In genomic region chr16:67277294-67277998, GRCh38 we compare ENCODE assay signal across 8 cellular contexts. TPM values are rescaled to one million over a fixed set of nuclear protein-coding genes. Genes with fewer than 3 reads are reported as not detected.
DNase-seq lines count a peak whose midpoint lies in the region; ATAC-seq and TF ChIP-seq lines count a peak whose summit lies in the region.

No MANE protein-coding gene starts in this region.

- H3K4me1 Mint-ChIP-seq in activated CD4-positive, alpha-beta T cell treated with anti-CD3 and anti-CD28 coated beads, Interleukin-2, amount 10 ng/mL, durations not matched to agents 7 days and 5 days: peaks cover 17% of the 10 kb centered on the region
- peaks cover 3% of the 10 kb centered on the region for H3K4me1 Mint-ChIP-seq in activated B cell treated with CpG ODN at 0.5 μM for 24 hours
- H3K4me1 Mint-ChIP-seq in stimulated activated memory B cell treated with anti-CD40 and anti-IgM and Interleukin-4, amounts not matched to agents 10 μg/mL and 1 μg/mL and 100 μg/mL, for 72 hours: peaks cover 10% of the 10 kb centered on the region

- no peaks in the 10 kb centered on the region for H3K9me3 Mint-ChIP-seq in activated CD4-positive, alpha-beta T cell treated with anti-CD3 and anti-CD28 coated beads, Interleukin-2, amount 10 ng/mL, durations not matched to agents 7 days and 5 days
- no peaks in the 10 kb centered on the region for H3K9me3 Mint-ChIP-seq in activated B cell treated with CpG ODN at 0.5 μM for 24 hours
- H3K9me3 Mint-ChIP-seq in stimulated activated memory B cell treated with anti-CD40 and anti-IgM and Interleukin-4, amounts not matched to agents 10 μg/mL and 1 μg/mL and 100 μg/mL, for 72 hours: no peaks in the 10 kb centered on the region

- POLR2A ChIA-PET in activated CD4-positive, alpha-beta T cell treated with anti-CD3 and anti-CD28 coated beads, Interleukin-2, amount 10 ng/mL, durations not matched to agents 7 days and 5 days (lab: Charles Lee): no interaction called here
- POLR2A ChIA-PET in activated B cell treated with CpG ODN at 0.5 μM for 24 hours (lab: Charles Lee): no interaction called here

- H3K36me3 Mint-ChIP-seq in activated CD4-positive, alpha-beta T cell treated with anti-CD3 and anti-CD28 coated beads, Interleukin-2, amount 10 ng/mL, durations not matched to agents 7 days and 5 days (ENCODE audit: low read depth): peaks cover 15% of the 10 kb centered on the region
- peaks cover 13% of the 10 kb centered on the region for H3K36me3 Mint-ChIP-seq in activated B cell treated with CpG ODN at 0.5 μM for 24 hours (ENCODE audit: low read depth)
- peaks cover 7% of the 10 kb centered on the region for H3K36me3 Mint-ChIP-seq in stimulated activated memory B cell treated with anti-CD40 and anti-IgM and Interleukin-4, amounts not matched to agents 10 μg/mL and 1 μg/mL and 100 μg/mL, for 72 hours

- CTCF ChIA-PET in activated CD4-positive, alpha-beta T cell treated with anti-CD3 and anti-CD28 coated beads, Interleukin-2, amount 10 ng/mL, durations not matched to agents 7 days and 5 days (lab: Charles Lee): interaction anchor here (0.6 to 2.0 kb wide), 7 partner anchors 10 to 114 kb away, joined by 3 to 8 read pairs (median 4); partner anchors contain the start of gene FHOD1
- CTCF ChIA-PET in activated B cell treated with CpG ODN at 0.5 μM for 24 hours (lab: Charles Lee): interaction anchor here (0.6 to 0.9 kb wide), 2 partner anchors 31 to 122 kb away, joined by 3 to 4 read pairs; no protein-coding TSS in a partner anchor

- peak overlapping the region; percentile 60 for H3K4me3 Mint-ChIP-seq in activated CD4-positive, alpha-beta T cell treated with anti-CD3 and anti-CD28 coated beads, Interleukin-2, amount 10 ng/mL, durations not matched to agents 7 days and 5 days
- peak overlapping the region; percentile 35 for H3K4me3 Mint-ChIP-seq in activated B cell treated with CpG ODN at 0.5 μM for 24 hours
- peak overlapping the region; percentile 36 for H3K4me3 Mint-ChIP-seq in stimulated activated memory B cell treated with anti-CD40 and anti-IgM and Interleukin-4, amounts not matched to agents 10 μg/mL and 1 μg/mL and 100 μg/mL, for 72 hours

- TF ChIP-seq CTCF in activated B cell treated with CpG ODN at 0.5 μM for 24 hours (IDR thresholded peaks at IDR 0.05): no peak

- H3K27me3 Mint-ChIP-seq in activated CD4-positive, alpha-beta T cell treated with anti-CD3 and anti-CD28 coated beads, Interleukin-2, amount 10 ng/mL, durations not matched to agents 7 days and 5 days: no peaks in the 10 kb centered on the region
- H3K27me3 Mint-ChIP-seq in activated B cell treated with CpG ODN at 0.5 μM for 24 hours: no peaks in the 10 kb centered on the region
- H3K27me3 Mint-ChIP-seq in stimulated activated memory B cell treated with anti-CD40 and anti-IgM and Interleukin-4, amounts not matched to agents 10 μg/mL and 1 μg/mL and 100 μg/mL, for 72 hours: no peaks in the 10 kb centered on the region

- intact Hi-C loops in activated B cell treated with CpG ODN at 0.5 μM for 24 hours (cut with micrococcal nuclease): loop anchor here (5.0 kb wide), 1 partner anchor 50 kb away; the partner anchor contains the start of genes KCTD19 and LRRC36

- no peak for DNase-seq in activated CD4-positive, alpha-beta T cell treated with anti-CD3 and anti-CD28 coated beads, Interleukin-2, amount 10 ng/mL, durations not matched to agents 7 days and 5 days
- DNase-seq in activated CD4-positive, alpha-beta T cell treated with anti-CD3 and anti-CD28 coated beads for 4 hours: no peak
- DNase-seq in activated B cell treated with CpG ODN at 0.5 μM for 24 hours (no peak), foreskin melanocyte (peak; percentile 26), iPS-NIHi7 (ENCODE audit: extremely low spot score) (no peak), SKM-1 treated with dmso at 0.1 percent for 144 hours (lab: John Stamatoyannopoulos, UW; ENCODE audit: unreplicated experiment) (no peak)

- H3K27ac Mint-ChIP-seq in activated CD4-positive, alpha-beta T cell treated with anti-CD3 and anti-CD28 coated beads, Interleukin-2, amount 10 ng/mL, durations not matched to agents 7 days and 5 days: peak overlapping the region; percentile 73
- H3K27ac Mint-ChIP-seq in activated B cell treated with CpG ODN at 0.5 μM for 24 hours: no peak overlapping the region
- H3K27ac Mint-ChIP-seq in stimulated activated memory B cell treated with anti-CD40 and anti-IgM and Interleukin-4, amounts not matched to agents 10 μg/mL and 1 μg/mL and 100 μg/mL, for 72 hours: peak overlapping the region; percentile 68

- no peak for ATAC-seq in activated B cell treated with CpG ODN at 0.5 μM for 24 hours (ENCODE audit: low read depth)
- ATAC-seq in stimulated activated memory B cell treated with anti-CD40 and anti-IgM and Interleukin-4, amounts not matched to agents 10 μg/mL and 1 μg/mL and 100 μg/mL, for 72 hours: no peak
- ATAC-seq in HG03139 (IDR thresholded peaks at IDR 0.05; ENCODE audit: unreplicated experiment): no peak

RNA-seq across cellular contexts. Expression of gene PLEKHG4, which starts 1.9 kb away (rescaled TPM):
- total RNA-seq in activated CD4-positive, alpha-beta T cell treated with anti-CD3 and anti-CD28 coated beads, Interleukin-2, amount 10 ng/mL, durations not matched to agents 7 days and 5 days: 10 to 100 TPM; 15.7 TPM
- 7.8 TPM in 2 replicates for total RNA-seq in activated B cell treated with CpG ODN at 0.5 μM for 24 hours

RNA-seq across cellular contexts. Expression of gene SLC9A5, which starts 28.7 kb away (rescaled TPM):
- total RNA-seq in activated CD4-positive, alpha-beta T cell treated with anti-CD3 and anti-CD28 coated beads, Interleukin-2, amount 10 ng/mL, durations not matched to agents 7 days and 5 days: 1 to 10 TPM; 1.5 to 2.0 TPM
- 1.9 and 2.5 TPM in 2 replicates for total RNA-seq in activated B cell treated with CpG ODN at 0.5 μM for 24 hours

RNA-seq across cellular contexts. Expression of gene FHOD1, which starts 30.2 kb away (rescaled TPM):
- total RNA-seq in activated CD4-positive, alpha-beta T cell treated with anti-CD3 and anti-CD28 coated beads, Interleukin-2, amount 10 ng/mL, durations not matched to agents 7 days and 5 days: 10 to 100 TPM; 59.2 to 62.0 TPM
- 45.5 and 50.4 TPM in 2 replicates for total RNA-seq in activated B cell treated with CpG ODN at 0.5 μM for 24 hours

RNA-seq across cellular contexts. Expression of gene KCTD19, which starts 49.1 kb away (rescaled TPM):
- total RNA-seq in activated CD4-positive, alpha-beta T cell treated with anti-CD3 and anti-CD28 coated beads, Interleukin-2, amount 10 ng/mL, durations not matched to agents 7 days and 5 days: not detected
- not detected in 2 replicates for total RNA-seq in activated B cell treated with CpG ODN at 0.5 μM for 24 hours

RNA-seq across cellular contexts. Expression of gene LRRC36, which starts 49.2 kb away (rescaled TPM):
- total RNA-seq in activated CD4-positive, alpha-beta T cell treated with anti-CD3 and anti-CD28 coated beads, Interleukin-2, amount 10 ng/mL, durations not matched to agents 7 days and 5 days: not detected
- 0.49 and 0.69 TPM in 2 replicates for total RNA-seq in activated B cell treated with CpG ODN at 0.5 μM for 24 hours
